ENCODE assay signal across 7 cellular contexts in genomic region chr6:90274481-90275030, GRCh38. TPM values are rescaled to one million over a fixed set of nuclear protein-coding genes. Genes with fewer than 3 reads are reported as not detected.
DNase-seq lines count a peak whose midpoint lies in the region; ATAC-seq and TF ChIP-seq lines count a peak whose summit lies in the region.

No MANE protein-coding gene starts in this region.

- no peak overlapping the region for H2AFZ ChIP-seq in OCI-LY7 (ENCODE audit: low read length)

- ATAC-seq in mucosa of descending colon (peak; percentile 94), HG02642 (IDR thresholded peaks at IDR 0.05; ENCODE audit: poor library complexity, unreplicated experiment) (no peak)
- peak; percentile 94 for ATAC-seq in stimulated activated naive CD8-positive, alpha-beta T cell treated with anti-CD3 and anti-CD28 coated beads, Interleukin-15, amount 100 ng/mL, for 72 hours

- H3K4me2 ChIP-seq in OCI-LY7 (ENCODE audit: low read length) = peak overlapping the region; percentile 81

- peak overlapping the region; percentile 96 for H3K27ac Mint-ChIP-seq in activated T-cell treated with anti-CD3 and anti-CD28 coated beads, Interleukin-2, amount 50 U/mL, for 24 hours
- peak overlapping the region; percentile 93 to 95 for H3K27ac Mint-ChIP-seq in stimulated activated naive CD8-positive, alpha-beta T cell treated with anti-CD3 and anti-CD28 coated beads, Interleukin-15, amount 100 ng/mL, for 72 hours

- H3K9me2 ChIP-seq in OCI-LY7 (ENCODE audit: insufficient read depth, low read length) = no peaks in the 10 kb centered on the region

- peak; percentile 71 for TF ChIP-seq CTCF in OCI-LY7 (conservative IDR thresholded peaks at IDR 0.05; ENCODE audit: low read length)
- no peak for TF ChIP-seq CTCF in mucosa of descending colon (IDR thresholded peaks at IDR 0.05)

- no peaks in the 10 kb centered on the region for H3K27me3 Mint-ChIP-seq in activated T-cell treated with anti-CD3 and anti-CD28 coated beads, Interleukin-2, amount 50 U/mL, for 24 hours
- H3K27me3 Mint-ChIP-seq in stimulated activated naive CD8-positive, alpha-beta T cell treated with anti-CD3 and anti-CD28 coated beads, Interleukin-15, amount 100 ng/mL, for 72 hours = no peaks in the 10 kb centered on the region

- POLR2A ChIA-PET in OCI-LY7 (lab: Charles Lee) = interaction anchor here (0.9 to 2.9 kb wide), 10 partner anchors 10 to 109 kb away, joined by 3 to 25 read pairs (median 4); no protein-coding TSS in a partner anchor

- peak overlapping the region; percentile 79 for H3K27ac ChIP-seq in OCI-LY7 (ENCODE audit: low read depth, low read length, poor library complexity, severe bottlenecking)

- no peaks in the 10 kb centered on the region for H3K9me3 Mint-ChIP-seq in activated T-cell treated with anti-CD3 and anti-CD28 coated beads, Interleukin-2, amount 50 U/mL, for 24 hours
- H3K9me3 Mint-ChIP-seq in stimulated activated naive CD8-positive, alpha-beta T cell treated with anti-CD3 and anti-CD28 coated beads, Interleukin-15, amount 100 ng/mL, for 72 hours = no peaks in the 10 kb centered on the region

- CTCF ChIA-PET in OCI-LY7 (lab: Charles Lee; ENCODE audit: unreplicated experiment) = interaction anchor here (1.3 kb wide), 1 partner anchor 200 kb away, joined by 3 read pairs; no protein-coding TSS in a partner anchor

- peak overlapping the region; percentile 62 for H3K4me3 Mint-ChIP-seq in activated T-cell treated with anti-CD3 and anti-CD28 coated beads, Interleukin-2, amount 50 U/mL, for 24 hours
- peak overlapping the region; percentile 53 to 60 for H3K4me3 Mint-ChIP-seq in stimulated activated naive CD8-positive, alpha-beta T cell treated with anti-CD3 and anti-CD28 coated beads, Interleukin-15, amount 100 ng/mL, for 72 hours

- no TSS peak for BruUV-seq in OCI-LY7 (replicated peaks; lab: Mats Ljungman, UMichigan)

- H3K36me3 ChIP-seq in OCI-LY7 (ENCODE audit: insufficient read depth, low read length) (peaks cover 73% of the 10 kb centered on the region), mucosa of descending colon (ENCODE audit: low read depth) (no peaks in the 10 kb centered on the region)

- peaks cover 66% of the 10 kb centered on the region for H3K36me3 Mint-ChIP-seq in activated T-cell treated with anti-CD3 and anti-CD28 coated beads, Interleukin-2, amount 50 U/mL, for 24 hours (ENCODE audit: low read depth)

- H3K9me3 ChIP-seq in OCI-LY7 (ENCODE audit: low read length) (peaks cover 17% of the 10 kb centered on the region; the same call in 1 of the 2 replicates), mucosa of descending colon (no peaks in the 10 kb centered on the region)

- H3K4me1 ChIP-seq in OCI-LY7 (ENCODE audit: insufficient read depth, low read length, poor library complexity, severe bottlenecking) (peaks cover 87% of the 10 kb centered on the region), mucosa of descending colon (ENCODE audit: low read depth) (no peaks in the 10 kb centered on the region)

- H3K4me1 Mint-ChIP-seq in activated T-cell treated with anti-CD3 and anti-CD28 coated beads, Interleukin-2, amount 50 U/mL, for 24 hours (ENCODE audit: low read depth) = peaks cover 94% of the 10 kb centered on the region
- H3K4me1 Mint-ChIP-seq in stimulated activated naive CD8-positive, alpha-beta T cell treated with anti-CD3 and anti-CD28 coated beads, Interleukin-15, amount 100 ng/mL, for 72 hours = peaks cover 92% of the 10 kb centered on the region

- no peaks in the 10 kb centered on the region for H4K20me1 ChIP-seq in OCI-LY7 (ENCODE audit: insufficient read depth, low read length)

- peaks cover 100% of the 10 kb centered on the region for H3K79me2 ChIP-seq in OCI-LY7 (ENCODE audit: insufficient read depth, low read depth, low read length)

- intact Hi-C loops in OCI-LY7 (cut with micrococcal nuclease; ENCODE audit: unreplicated experiment) (loop anchor here (1.0 to 5.0 kb wide), 2 partner anchors 23 to 87 kb away; no protein-coding TSS in a partner anchor), mucosa of descending colon (cut with DNase I, micrococcal nuclease) (no loop called here)

- DNase-seq in OCI-LY7 (ENCODE audit: low spot score) (peak; percentile 84), mucosa of descending colon (peak; percentile 37 to 78 (median 59)), DMS79 (lab: John Stamatoyannopoulos, UW) (no peak), NCI-H1105 (lab: John Stamatoyannopoulos, UW) (no peak)
- peak; percentile 85 for DNase-seq in activated T-cell treated with anti-CD3 and anti-CD28 coated beads, Interleukin-2, amount 50 U/mL, for 24 hours
- peak; percentile 89 to 96 for DNase-seq in stimulated activated naive CD8-positive, alpha-beta T cell treated with anti-CD3 and anti-CD28 coated beads, Interleukin-15, amount 100 ng/mL, for 72 hours

- H3K4me3 ChIP-seq in OCI-LY7 (ENCODE audit: low read depth, low read length, poor library complexity, severe bottlenecking) (peak overlapping the region; percentile 52), mucosa of descending colon (no peak overlapping the region)

RNA-seq across cellular contexts. Expression of gene BACH2, which starts 22.1 kb away (rescaled TPM):
- total RNA-seq in OCI-LY7 (2014; rRNA removed; shearing (Covaris generic)) = 92.0 and 95.7 TPM in 2 replicates
- 163 and 265 TPM in 2 replicates for total RNA-seq in OCI-LY7 (2022)
- 1 to 10 TPM in 2 of 3 donors, under 1 TPM in 1; 0.96 to 1.6 (median 1.2) TPM for total RNA-seq in mucosa of descending colon

Comparison
In these comparisons a context has a peak if more than half of its experiments do, and no peak if none do; other contexts are left out.
1. DNase-seq: peak in OCI-LY7 (single experiment), activated T-cell treated with anti-CD3 and anti-CD28 coated beads, Interleukin-2, amount 50 U/mL, for 24 hours (single experiment), mucosa of descending colon (3 of 3) and stimulated activated naive CD8-positive, alpha-beta T cell treated with anti-CD3 and anti-CD28 coated beads, Interleukin-15, amount 100 ng/mL, for 72 hours (2 of 2); none in DMS79 (single experiment) and NCI-H1105 (single experiment).
2. RNA of gene BACH2, which starts 22.1 kb away (total RNA-seq): 92.0 to 265 TPM in OCI-LY7; 0.96 to 1.6 TPM in mucosa of descending colon; every median in the first group is over 10 times any median in the second.